In genomic region chr1:244970661-244971523, GRCh38 we compare ENCODE assay signal across 8 cellular contexts.
DNase-seq lines count a peak whose midpoint lies in the region; ATAC-seq, FAIRE-seq and TF ChIP-seq lines count a peak whose summit lies in the region.

No MANE protein-coding gene starts in this region.

- 0 to 1% (median 0%) methylated on average over 60 to 69 of the region's 72 CpGs for whole genome bisulfite sequencing in adipose tissue, 3 donors
- WGBS in heart right ventricle, 2 donors, result 0 to 1% methylated on average over 60 to 69 of the region's 72 CpGs

- FAIRE-seq in GM12892 (lab: Jason Lieb, UNC), result peak; percentile 94

- H3K4me1 ChIP-seq in heart right ventricle (peaks cover 0 to 26% (median 19%) of the 10 kb centered on the region in 9 donors), upper lobe of right lung (peaks cover 16% of the 10 kb centered on the region)

- ATAC-seq in HG02852 (IDR thresholded peaks at IDR 0.05; ENCODE audit: unreplicated experiment) (peak; percentile 69), heart right ventricle (peak; percentile 88 to 95 (median 89)), upper lobe of right lung (peak; percentile 93)

- peak; percentile 87 for TF ChIP-seq POLR2A in GM12892 (IDR thresholded peaks at IDR 0.05; ENCODE audit: low read depth, low read length)

- H3K4me3 ChIP-seq in heart right ventricle (peak overlapping the region; percentile 44 to 80 (median 71)), upper lobe of right lung (peak overlapping the region; percentile 71)

- H3K27me3 ChIP-seq in heart right ventricle (no peaks in the 10 kb centered on the region), upper lobe of right lung (no peaks in the 10 kb centered on the region)

- TF ChIP-seq CTCF in heart right ventricle (IDR thresholded peaks at IDR 0.05) (peak; percentile 37 to 86 (median 66)), upper lobe of right lung (IDR thresholded peaks at IDR 0.05) (peak; percentile 60)

- H3K27ac ChIP-seq in adipose tissue (ENCODE audit: low read depth, low read length) (peak overlapping the region; percentile 100), heart right ventricle (peak overlapping the region; percentile 97 to 100 (median 100)), upper lobe of right lung (peak overlapping the region; percentile 99)

- intact Hi-C loops in heart right ventricle (cut with DNase I) (loop anchor here in 9 of 10 donors (1.0 to 10.0 kb wide), 13 partner anchors 71 to 519 kb away; partner anchors contain the start of genes COX20 (in 5 of the 9), HNRNPU (in 5 of the 9), ADSS2 (in 2 of the 9) and DESI2 (in 1 of the 9)), posterior vena cava (cut with DNase I) (loop anchor here in 1 of 2 donors (10.0 kb wide), 1 partner anchor 136 kb away; the partner anchor contains the start of gene COX20), upper lobe of right lung (cut with DNase I) (no loop called here)

- peak; percentile 58 for DNase-seq in GM12892 (ENCODE audit: insufficient read length)
- peak; percentile 99 for DNase-seq in NCI-H1436 (lab: John Stamatoyannopoulos, UW)
- DNase-seq in SW480 (ENCODE audit: low spot score), result peak; percentile 94
- DNase-seq in heart right ventricle, result peak; percentile 95
- peak; percentile 98 for DNase-seq in posterior vena cava (ENCODE audit: low spot score)
- DNase-seq in upper lobe of right lung, result peak; percentile 97

- H3K36me3 ChIP-seq in heart right ventricle, result peaks cover 0 to 7% (median 0%) of the 10 kb centered on the region in 9 donors
- no peaks in the 10 kb centered on the region for H3K36me3 ChIP-seq in upper lobe of right lung

- H3K9me3 ChIP-seq in heart right ventricle (no peaks in the 10 kb centered on the region), upper lobe of right lung (no peaks in the 10 kb centered on the region)

Comparison
In these comparisons a context has a peak if more than half of its experiments do, and no peak if none do; other contexts are left out.
1. Peak in every context shown above with its lines: DNase-seq, ATAC-seq, H3K4me3 ChIP-seq and H3K27ac ChIP-seq.